ENCODE assay signal across 19 cellular contexts in genomic region chr11:61901353-61901858, GRCh38. TPM values are rescaled to one million over a fixed set of nuclear protein-coding genes. Genes with fewer than 3 reads are reported as not detected.
A peak's percentile ranks its signal among the peaks of the same experiment; 100 is the strongest.
DNase-seq lines count a peak whose midpoint lies in the region; ATAC-seq and TF ChIP-seq lines count a peak whose summit lies in the region.
"Had no signal": no experiment of that assay in that cellular context is flagged by ENCODE, and none has a peak within 500 bp of the region (broad histone marks: within the 10 kb centered on the region; RNA-seq: fewer than 3 reads in every experiment).

No MANE protein-coding gene starts in this region.

- H3K4me1 Mint-ChIP-seq in T-helper 17 cell, result peaks cover 5% of the 10 kb centered on the region

- no peak overlapping the region for H3K9ac ChIP-seq in MM.1S (ENCODE audit: low read length)

- H3K9me2 ChIP-seq in MM.1S (replicated peaks; ENCODE audit: insufficient read depth, low read length), result no peaks in the 10 kb centered on the region

- H3K79me2 ChIP-seq in MM.1S (ENCODE audit: low read length), result no peaks in the 10 kb centered on the region

- CTCF ChIA-PET in RWPE1 (lab: Yijun Ruan, JAX), result interaction anchor here (0.7 to 4.8 kb wide), 6 partner anchors 9 to 207 kb away, joined by 3 to 62 read pairs (median 3); no protein-coding TSS in a partner anchor

- TF ChIP-seq POLR2A in erythroblast (IDR thresholded peaks at IDR 0.05; ENCODE audit: low read length), result no peak

- no peak overlapping the region for H3K4me3 Mint-ChIP-seq in T-helper 17 cell
- H3K4me3 Mint-ChIP-seq: CD8-positive, alpha-beta T cell had no signal

- H3K4me1 ChIP-seq in left ventricle myocardium inferior, result peaks cover 22% of the 10 kb centered on the region
- H3K4me1 ChIP-seq in MM.1S (ENCODE audit: low read length), result peaks cover 4% of the 10 kb centered on the region; the same call in 1 of the 2 replicates

- no peak overlapping the region for H3K27ac Mint-ChIP-seq in T-helper 17 cell
- H3K27ac Mint-ChIP-seq: CD8-positive, alpha-beta T cell had no signal

- H3K36me3 ChIP-seq in left ventricle myocardium inferior, result peaks cover 39% of the 10 kb centered on the region
- no peaks in the 10 kb centered on the region for H3K36me3 ChIP-seq in MM.1S (replicated peaks; ENCODE audit: insufficient read depth, low read length)

- ATAC-seq in Right ventricle myocardium inferior (no peak), T-helper 17 cell (no peak)
- ATAC-seq: CD8-positive, alpha-beta T cell; Panc1 had no signal

- POLR2A ChIA-PET in RWPE1 (lab: Yijun Ruan, JAX; ENCODE audit: low non-redundant PET), result no interaction called here

- intact Hi-C loops in left ventricle myocardium inferior (cut with micrococcal nuclease), result no loop called here
- intact Hi-C loops in Right ventricle myocardium inferior (cut with DNase I), result no loop called here

- H3K9me3 ChIP-seq in left ventricle myocardium inferior (replicated peaks) (no peaks in the 10 kb centered on the region), T-helper 17 cell (ENCODE audit: control insufficient read depth, low read length, poor library complexity, severe bottlenecking) (no peaks in the 10 kb centered on the region), MM.1S (replicated peaks; ENCODE audit: insufficient read depth, low read length) (no peaks in the 10 kb centered on the region)
- H3K9me3 ChIP-seq: BLaER1 treated with 17β-estradiol and CSF1 and Interleukin-3, amounts not matched to agents 10 nM and 100 nM had no signal

- no peaks in the 10 kb centered on the region for H3F3A ChIP-seq in MM.1S (ENCODE audit: insufficient read depth, low read length)

- no peaks in the 10 kb centered on the region for H3K36me3 Mint-ChIP-seq in T-helper 17 cell (ENCODE audit: low read depth)
- H3K36me3 Mint-ChIP-seq: CD8-positive, alpha-beta T cell had no signal

- no peaks in the 10 kb centered on the region for H4K20me1 ChIP-seq in MM.1S (ENCODE audit: insufficient read depth, low read length)

- no peak overlapping the region for H3K4me2 ChIP-seq in MM.1S (ENCODE audit: low read depth, low read length)

- H3K27me3 ChIP-seq in left ventricle myocardium inferior (ENCODE audit: low read depth) (no peaks in the 10 kb centered on the region), MM.1S (replicated peaks; ENCODE audit: insufficient read depth, low read length) (peaks cover 6% of the 10 kb centered on the region; the same call in 1 of the 2 replicates)
- H3K27me3 ChIP-seq: BLaER1 treated with 17β-estradiol and CSF1 and Interleukin-3, amounts not matched to agents 10 nM and 100 nM had no signal

- no peak for DNase-seq in left ventricle myocardium inferior
- no peak for DNase-seq in Right ventricle myocardium inferior (ENCODE audit: missing footprints)
- DNase-seq in RWPE1 (ENCODE audit: low spot score), result no peak
- DNase-seq in erythroblast (lab: John Stamatoyannopoulos, UW), result peak; percentile 26 to 47
- no peak for DNase-seq in T-helper 17 cell
- no peak for DNase-seq in MM.1S
- DNase-seq: Calu3; CD8-positive, alpha-beta T cell; KG1; MV-4-11; NCI-H1417; NCI-H187; NCI-H2107; NCI-H2227 treated with DMSO at 0.1 percent for 48 hours; NCI-H524; NCI-H82; Right ventricle myocardium superior had no signal

- TF ChIP-seq CTCF in left ventricle myocardium inferior (IDR thresholded peaks at IDR 0.05; ENCODE audit: borderline replicate concordance), result no peak
- no peak for TF ChIP-seq CTCF in RWPE1 (conservative IDR thresholded peaks at IDR 0.05; ENCODE audit: low read depth)
- TF ChIP-seq CTCF in MM.1S (IDR thresholded peaks at IDR 0.05; ENCODE audit: low read length), result no peak

- no peak overlapping the region for H3K4me3 ChIP-seq in left ventricle myocardium inferior
- no peak overlapping the region for H3K4me3 ChIP-seq in MM.1S (ENCODE audit: low read length)
- H3K4me3 ChIP-seq: BLaER1 treated with 17β-estradiol and CSF1 and Interleukin-3, amounts not matched to agents 10 nM and 100 nM had no signal

- H3K27ac ChIP-seq in left ventricle myocardium inferior (replicated peaks) (peak overlapping the region; percentile 5), RWPE1 (peak overlapping the region; percentile 9; the same call in 1 of the 2 replicates), MM.1S (ENCODE audit: low read length) (no peak overlapping the region)

- H3K27me3 Mint-ChIP-seq in T-helper 17 cell, result peaks cover 13% of the 10 kb centered on the region

- H2AFZ ChIP-seq in MM.1S (ENCODE audit: low read length), result no peak overlapping the region

RNA-seq across cellular contexts. Expression of gene FADS3, which starts 10.1 kb away (rescaled TPM):
- total RNA-seq in left ventricle myocardium inferior (65.5 TPM), Right ventricle myocardium inferior (113 TPM), T-helper 17 cell (10 to 100 TPM in 1 of 2 donors, 1 to 10 TPM in 1; 8.5 to 14.5 TPM)

RNA-seq across cellular contexts. Expression of gene RAB3IL1, which starts 16.0 kb away (rescaled TPM):
- total RNA-seq in left ventricle myocardium inferior (9.5 TPM), Right ventricle myocardium inferior (14.0 TPM), T-helper 17 cell (not detected)
- total RNA-seq: CD8-positive, alpha-beta T cell had no signal

RNA-seq across cellular contexts. Expression of gene BEST1, which starts 48.7 kb away (rescaled TPM):
- total RNA-seq in left ventricle myocardium inferior (0.58 TPM), Right ventricle myocardium inferior (1.9 TPM), T-helper 17 cell (under 1 TPM; 0.26 to 0.35 TPM)

Comparison
In these comparisons a context has a peak if more than half of its experiments do, and no peak if none do; other contexts are left out.
1. DNase-seq: peak in erythroblast (2 of 2); none in left ventricle myocardium inferior (single experiment), Right ventricle myocardium inferior (single experiment), RWPE1 (single experiment), T-helper 17 cell (0 of 3) and MM.1S (single experiment).
2. RNA of gene RAB3IL1, which starts 16.0 kb away (total RNA-seq): 14.0 TPM in Right ventricle myocardium inferior (single experiment) and 9.5 TPM in left ventricle myocardium inferior (single experiment); not detected in T-helper 17 cell; every median in the first group is over 10 times any median in the second.